ENCODE assay signal across 22 cellular contexts in genomic region chr22:44793106-44793505, GRCh38. TPM values are rescaled to one million over a fixed set of nuclear protein-coding genes. Genes with fewer than 3 reads are reported as not detected.
DNase-seq lines count a peak whose midpoint lies in the region; ATAC-seq and TF ChIP-seq lines count a peak whose summit lies in the region.
"Had no signal": no experiment of that assay in that cellular context is flagged by ENCODE, and none has a peak within 500 bp of the region (broad histone marks: within the 10 kb centered on the region; RNA-seq: fewer than 3 reads in every experiment).

No MANE protein-coding gene starts in this region.

- H3K4me3 ChIP-seq in osteoblast (ENCODE audit: insufficient read depth, low read length), result no peak overlapping the region
- no peak overlapping the region for H3K4me3 ChIP-seq in breast epithelium
- H3K4me3 ChIP-seq: BLaER1 treated with 17β-estradiol and CSF1 and Interleukin-3, amounts not matched to agents 10 nM and 100 nM; GM12878; HAP-1 had no signal

- DNase-seq in mesothelial cell of epicardium (ENCODE audit: low spot score in 2 of 2, unreplicated experiment in 2 of 2), result no peak
- DNase-seq in osteoblast (ENCODE audit: insufficient read length, low spot score, missing footprints), result peak; percentile 50
- no peak for DNase-seq in breast epithelium (ENCODE audit: low spot score in 2 of 2)
- DNase-seq in activated T-cell treated with anti-CD3 and anti-CD28 coated beads for 4 hours, result no peak
- no peak for DNase-seq in activated CD8-positive, alpha-beta memory T cell treated with anti-CD3 and anti-CD28 coated beads, Interleukin-2, amount 50 U/mL, for 4 hours
- DNase-seq: CD4-positive, alpha-beta T cell; CD8-positive, alpha-beta memory T cell; DMS 273 treated with DMSO at 0.1 percent for 48 hours; DMS79; EL; GDM1; GOT3 had no signal

- H3K9me3 ChIP-seq in osteoblast (ENCODE audit: low read depth, low read length) (no peaks in the 10 kb centered on the region), breast epithelium (no peaks in the 10 kb centered on the region)
- H3K9me3 ChIP-seq: BLaER1 treated with 17β-estradiol and CSF1 and Interleukin-3, amounts not matched to agents 10 nM and 100 nM; HAP-1 had no signal

- intact Hi-C loops in breast epithelium (cut with DNase I; ENCODE audit: low total_unique reads), result no loop called here

- H3K79me2 ChIP-seq in osteoblast (ENCODE audit: insufficient read depth, low read length), result no peaks in the 10 kb centered on the region

- ATAC-seq in esophagus mucosa (peak; percentile 11), HG03175 (IDR thresholded peaks at IDR 0.05; ENCODE audit: unreplicated experiment) (no peak)
- ATAC-seq: GM12878 had no signal

- H3K36me3 Mint-ChIP-seq in mesothelial cell of epicardium, result peaks cover 25% of the 10 kb centered on the region
- H3K36me3 Mint-ChIP-seq: CD14-positive monocyte; CD8-positive, alpha-beta memory T cell had no signal

- no peaks in the 10 kb centered on the region for H3K9me3 Mint-ChIP-seq in mesothelial cell of epicardium
- H3K9me3 Mint-ChIP-seq: CD4-positive, alpha-beta T cell; CD8-positive, alpha-beta memory T cell had no signal

- H3K4me1 ChIP-seq in osteoblast (ENCODE audit: insufficient read depth, low read length) (no peaks in the 10 kb centered on the region), breast epithelium (no peaks in the 10 kb centered on the region)
- H3K4me1 ChIP-seq: BLaER1 treated with 17β-estradiol and CSF1 and Interleukin-3, amounts not matched to agents 10 nM and 100 nM had no signal

- H3K27me3 Mint-ChIP-seq in mesothelial cell of epicardium (ENCODE audit: low read depth), result no peaks in the 10 kb centered on the region
- H3K27me3 Mint-ChIP-seq: CD4-positive, alpha-beta T cell; CD8-positive, alpha-beta memory T cell had no signal

- no peaks in the 10 kb centered on the region for H3K27me3 ChIP-seq in osteoblast (ENCODE audit: insufficient read depth, low read length)
- H3K27me3 ChIP-seq in breast epithelium, result no peaks in the 10 kb centered on the region
- H3K27me3 ChIP-seq: BLaER1 treated with 17β-estradiol and CSF1 and Interleukin-3, amounts not matched to agents 10 nM and 100 nM had no signal

- peaks cover 32% of the 10 kb centered on the region for H3K4me1 Mint-ChIP-seq in mesothelial cell of epicardium
- H3K4me1 Mint-ChIP-seq: B cell; CD14-positive monocyte; CD8-positive, alpha-beta memory T cell had no signal

- no peak overlapping the region for H3K4me3 Mint-ChIP-seq in mesothelial cell of epicardium
- H3K4me3 Mint-ChIP-seq: B cell; CD14-positive monocyte; CD4-positive, alpha-beta T cell; CD8-positive, alpha-beta memory T cell had no signal

- no peak for TF ChIP-seq CTCF in VCaP (conservative IDR thresholded peaks at IDR 0.05)
- TF ChIP-seq CTCF in mesothelial cell of epicardium (IDR thresholded peaks at IDR 0.05; ENCODE audit: unreplicated experiment), result no peak
- TF ChIP-seq CTCF in osteoblast (IDR thresholded peaks at IDR 0.05; ENCODE audit: extremely low read depth, low read depth, low read length), result no peak
- no peak for TF ChIP-seq CTCF in breast epithelium (IDR thresholded peaks at IDR 0.05)

- H3K27ac Mint-ChIP-seq in mesothelial cell of epicardium, result peak overlapping the region; percentile 74
- H3K27ac Mint-ChIP-seq: B cell; CD4-positive, alpha-beta T cell; CD8-positive, alpha-beta memory T cell had no signal

- no peak overlapping the region for H2AFZ ChIP-seq in osteoblast (ENCODE audit: low read length)

- no peak for TF ChIP-seq POLR2A in breast epithelium (IDR thresholded peaks at IDR 0.05)

- no peak overlapping the region for H3K4me2 ChIP-seq in osteoblast (ENCODE audit: insufficient read depth, low read length)
- H3K4me2 ChIP-seq: BLaER1 treated with 17β-estradiol and CSF1 and Interleukin-3, amounts not matched to agents 10 nM and 100 nM had no signal

- no peaks in the 10 kb centered on the region for H4K20me1 ChIP-seq in osteoblast (ENCODE audit: insufficient read depth, low read length)
- H4K20me1 ChIP-seq: BLaER1 treated with 17β-estradiol and CSF1 and Interleukin-3, amounts not matched to agents 10 nM and 100 nM had no signal

- H3K36me3 ChIP-seq in osteoblast (ENCODE audit: insufficient read depth, low read length) (no peaks in the 10 kb centered on the region), breast epithelium (no peaks in the 10 kb centered on the region)
- H3K36me3 ChIP-seq: BLaER1 treated with 17β-estradiol and CSF1 and Interleukin-3, amounts not matched to agents 10 nM and 100 nM; HAP-1 had no signal

- H3K27ac ChIP-seq in VCaP (peak overlapping the region; percentile 10; the same call in 1 of the 2 replicates), osteoblast (ENCODE audit: low read depth, low read length) (no peak overlapping the region), breast epithelium (no peak overlapping the region)
- H3K27ac ChIP-seq: BLaER1 treated with 17β-estradiol and CSF1 and Interleukin-3, amounts not matched to agents 10 nM and 100 nM had no signal

RNA-seq across cellular contexts. Expression of gene ARHGAP8, which starts 40.7 kb away (rescaled TPM):
- total RNA-seq in esophagus mucosa, result 8.9 TPM
- 161 to 172 TPM (median 166 TPM) in 3 replicates for total RNA-seq in mesothelial cell of epicardium
- 0.29 and 0.36 TPM in 2 replicates for total RNA-seq in osteoblast
- total RNA-seq in breast epithelium, result 10 to 100 TPM in 2 of 3 donors, 1 to 10 TPM in 1; 9.8 to 39.4 (median 32.4) TPM
- total RNA-seq: A172, A673, GM12878 had no signal
